In the genomic region with DNA sequence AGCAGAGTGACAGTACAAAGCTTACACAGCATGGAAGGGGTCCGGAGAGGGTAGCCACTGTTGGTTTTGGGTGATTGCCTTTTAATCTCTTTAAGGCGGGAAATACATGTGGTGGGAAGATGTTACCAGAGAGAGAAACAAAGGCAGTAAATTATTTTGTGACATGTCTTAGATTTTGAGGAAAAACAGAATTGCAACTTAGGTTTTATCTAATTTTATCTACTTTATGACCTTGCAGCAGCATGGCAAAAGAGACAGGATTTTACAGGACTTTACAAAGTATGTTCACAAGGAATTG, we compare ENCODE assay signal across 9 cellular contexts. TPM values are rescaled to one million over a fixed set of nuclear protein-coding genes. Genes with fewer than 3 reads are reported as not detected.
DNase-seq lines count a peak whose midpoint lies in the region; ATAC-seq lines count a peak whose summit lies in the region.
"Had no signal": no experiment of that assay in that cellular context is flagged by ENCODE, and none has a peak within 500 bp of the region (broad histone marks: within the 10 kb centered on the region; RNA-seq: fewer than 3 reads in every experiment).

No MANE protein-coding gene starts in this region.

- peak overlapping the region; percentile 90 for H3K27ac Mint-ChIP-seq in activated T-helper 17 cell treated with anti-CD3 and anti-CD28 coated beads, Interleukin-2, amount 50 U/mL, for 72 hours

- no peak for ATAC-seq in activated T-helper 17 cell treated with anti-CD3 and anti-CD28 coated beads, Interleukin-2, amount 50 U/mL, for 72 hours (replicated peaks)
- ATAC-seq in GM18519 (IDR thresholded peaks at IDR 0.05; ENCODE audit: low FRiP score, unreplicated experiment) = no peak
- no peak for ATAC-seq in GM21423 (IDR thresholded peaks at IDR 0.05; ENCODE audit: unreplicated experiment)

- H3K4me3 Mint-ChIP-seq in activated T-helper 17 cell treated with anti-CD3 and anti-CD28 coated beads, Interleukin-2, amount 50 U/mL, for 72 hours = peak overlapping the region; percentile 92

- H3K4me1 ChIP-seq in iPS-18a (ENCODE audit: control insufficient read depth, low read depth, low read length) = peaks cover 49% of the 10 kb centered on the region

- H3K27me3 Mint-ChIP-seq in activated T-helper 17 cell treated with anti-CD3 and anti-CD28 coated beads, Interleukin-2, amount 50 U/mL, for 72 hours = no peaks in the 10 kb centered on the region

- H3K27ac ChIP-seq in iPS-18a (ENCODE audit: low read length) = no peak overlapping the region
- H3K27ac ChIP-seq in skin epidermis = peak overlapping the region in 20 of 21 experiments; percentile 18 to 93 (median 82)

- DNase-seq in H7 (no peak), NCI-H345 treated with DMSO at 0.1 percent for 48 hours (lab: John Stamatoyannopoulos, UW; ENCODE audit: unreplicated experiment) (no peak), NCI-H2107 treated with DMSO at 0.1 percent for 48 hours (lab: John Stamatoyannopoulos, UW; ENCODE audit: unreplicated experiment) (no peak)

- peak overlapping the region; percentile 27; the same call in 1 of the 2 replicates for H3K4me3 ChIP-seq in H7 (ENCODE audit: insufficient read depth, low read depth, low read length)
- H3K4me3 ChIP-seq in iPS-18a (ENCODE audit: low read length) = peak overlapping the region; percentile 70
- peak overlapping the region; percentile 25 to 52 (median 38) for H3K4me3 ChIP-seq in skin epidermis

- no peaks in the 10 kb centered on the region for H3K9me3 ChIP-seq in iPS-18a (ENCODE audit: control insufficient read depth, low read depth, low read length)

- peaks cover 40% of the 10 kb centered on the region for H3K36me3 Mint-ChIP-seq in activated T-helper 17 cell treated with anti-CD3 and anti-CD28 coated beads, Interleukin-2, amount 50 U/mL, for 72 hours (ENCODE audit: low read depth)

- H3K27me3 ChIP-seq in H7 (ENCODE audit: control insufficient read depth, insufficient read depth, low read length) (no peaks in the 10 kb centered on the region), iPS-18a (ENCODE audit: control insufficient read depth, insufficient read depth, low read length) (peaks cover 6% of the 10 kb centered on the region)

- H3K9ac ChIP-seq in iPS-18a (ENCODE audit: low read length) = no peak overlapping the region

- H3K36me3 ChIP-seq in H7 (replicated peaks; ENCODE audit: control insufficient read depth, insufficient read depth, low read length) (no peaks in the 10 kb centered on the region), iPS-18a (ENCODE audit: control insufficient read depth, low read depth, low read length) (no peaks in the 10 kb centered on the region)

- peaks cover 24% of the 10 kb centered on the region for H3K4me1 Mint-ChIP-seq in activated T-helper 17 cell treated with anti-CD3 and anti-CD28 coated beads, Interleukin-2, amount 50 U/mL, for 72 hours

- no peaks in the 10 kb centered on the region for H3K9me3 Mint-ChIP-seq in activated T-helper 17 cell treated with anti-CD3 and anti-CD28 coated beads, Interleukin-2, amount 50 U/mL, for 72 hours

RNA-seq across cellular contexts. Expression of a gene that starts 1.9 kb away (rescaled TPM):
- total RNA-seq in H7 (2014; rRNA removed; shearing (Covaris generic)) = 374 and 379 TPM in 2 replicates
- total RNA-seq in activated T-helper 17 cell treated with anti-CD3 and anti-CD28 coated beads, Interleukin-2, amount 50 U/mL, for 72 hours = 100 to 1,000 TPM; 187 to 261 TPM

RNA-seq across cellular contexts. Expression of a gene that starts 4.3 kb away (rescaled TPM):
- 1,398 and 1,404 TPM in 2 replicates for total RNA-seq in H7 (2014; rRNA removed; shearing (Covaris generic))
- total RNA-seq in activated T-helper 17 cell treated with anti-CD3 and anti-CD28 coated beads, Interleukin-2, amount 50 U/mL, for 72 hours = 10 to 100 TPM; 95.7 to 97.1 TPM

RNA-seq across cellular contexts. Expression of a gene that starts 10.2 kb away (rescaled TPM):
- total RNA-seq in H7 (2014; rRNA removed; shearing (Covaris generic)) = not detected in 2 replicates
- total RNA-seq in activated T-helper 17 cell treated with anti-CD3 and anti-CD28 coated beads, Interleukin-2, amount 50 U/mL, for 72 hours = not detected
- total RNA-seq: T-helper 2 cell treated with Interferon-gamma antibody and Interleukin-4, amounts not matched to agents 100 ng/mL and 5 ng/mL, for 36 hours had no signal

RNA-seq across cellular contexts. Expression of a gene that starts 11.2 kb away (rescaled TPM):
- 278 and 328 TPM in 2 replicates for total RNA-seq in H7 (2014; rRNA removed; shearing (Covaris generic))
- total RNA-seq in activated T-helper 17 cell treated with anti-CD3 and anti-CD28 coated beads, Interleukin-2, amount 50 U/mL, for 72 hours = 10 to 100 TPM in 1 of 2 donors, 1 to 10 TPM in 1; 2.7 to 26.0 TPM

RNA-seq across cellular contexts. Expression of a gene that starts 20.6 kb away (rescaled TPM):
- total RNA-seq in H7 (2014; rRNA removed; shearing (Covaris generic)) = 69.0 and 102 TPM in 2 replicates
- 100 to 1,000 TPM in 1 of 2 donors, 10 to 100 TPM in 1; 31.7 to 196 TPM for total RNA-seq in activated T-helper 17 cell treated with anti-CD3 and anti-CD28 coated beads, Interleukin-2, amount 50 U/mL, for 72 hours

Comparison
In these comparisons a context has a peak if more than half of its experiments do, and no peak if none do; other contexts are left out.
1. RNA of a gene that starts 4.3 kb away (total RNA-seq): 1,398 to 1,404 TPM in H7; 95.7 to 97.1 TPM in activated T-helper 17 cell treated with anti-CD3 and anti-CD28 coated beads, Interleukin-2, amount 50 U/mL, for 72 hours; every median in the first group is over 10 times any median in the second.
2. Peak in every context shown above with its lines, with median percentiles within 50 percentile points of each other: H3K4me3 ChIP-seq.